Comparison of ENCODE assay signal across 18 cellular contexts in genomic region chr14:101363880-101364391, GRCh38.
DNase-seq lines count a peak whose midpoint lies in the region; ATAC-seq and TF ChIP-seq lines count a peak whose summit lies in the region.
"Had no signal": no experiment of that assay in that cellular context is flagged by ENCODE, and none has a peak within 500 bp of the region (broad histone marks: within the 10 kb centered on the region; RNA-seq: fewer than 3 reads in every experiment).

No MANE protein-coding gene starts in this region.

- no peaks in the 10 kb centered on the region for H4K20me1 ChIP-seq in BLaER1 treated with 17β-estradiol and CSF1 and Interleukin-3, amounts not matched to agents 10 nM and 100 nM

- peaks cover 44 to 91% (median 87%) of the 10 kb centered on the region in 10 experiments for H3K4me1 ChIP-seq in BLaER1 treated with 17β-estradiol and CSF1 and Interleukin-3, amounts not matched to agents 10 nM and 100 nM
- peaks cover 5 to 46% (median 40%) of the 10 kb centered on the region in 5 donors for H3K4me1 ChIP-seq in subcutaneous abdominal adipose tissue (ENCODE audit: control insufficient read depth in 5 of 5, insufficient read depth in 5 of 5, low read length in 5 of 5)
- H3K4me1 ChIP-seq: body of pancreas, HAP-1 had no signal

- peak overlapping the region in 9 of 11 experiments; percentile 78 to 94 (median 89); a peak in 18 of 22 replicates for H3K4me2 ChIP-seq in BLaER1 treated with 17β-estradiol and CSF1 and Interleukin-3, amounts not matched to agents 10 nM and 100 nM

- ATAC-seq in omental fat pad (ENCODE audit: low FRiP score): peak; percentile 4
- no peak for ATAC-seq in HG02970 (IDR thresholded peaks at IDR 0.05; ENCODE audit: low FRiP score, unreplicated experiment)
- no peak for ATAC-seq in GM19023 (IDR thresholded peaks at IDR 0.05; ENCODE audit: unreplicated experiment)
- ATAC-seq: PC-3; stimulated activated effector memory CD8-positive, alpha-beta T cell treated with anti-CD3 and anti-CD28 coated beads, Interleukin-12 subunit alpha, Interleukin-12 subunit beta, amount 100 ng/mL, for 72 hours had no signal

- 0 out of 22 replicates have a peak, but pooled peaks cover 0 to 3% (median 0%) of the 10 kb centered on the region in 11 experiments for H3K27me3 ChIP-seq in BLaER1 treated with 17β-estradiol and CSF1 and Interleukin-3, amounts not matched to agents 10 nM and 100 nM
- peaks cover 0 to 3% (median 0%) of the 10 kb centered on the region in 5 donors for H3K27me3 ChIP-seq in subcutaneous abdominal adipose tissue (ENCODE audit: control insufficient read depth in 5 of 5, insufficient read depth in 4 of 5, low read length in 5 of 5)
- H3K27me3 ChIP-seq: body of pancreas had no signal

- DNase-seq in coronary artery (ENCODE audit: low spot score) (peak; percentile 68), omental fat pad (ENCODE audit: low spot score) (no peak), HuH-7.5 (ENCODE audit: low spot score) (no peak)
- no peak for DNase-seq in stimulated activated CD4-positive, alpha-beta T cell treated with anti-CD3 and anti-CD28 coated beads, Interleukin-12 subunit alpha, Interleukin-12 subunit beta, amount 100 ng/mL, for 4 hours
- DNase-seq: mesenchymal stem cell, NCI-H1417 treated with DMSO at 0.1 percent for 48 hours, NCI-H2171 treated with DMSO at 0.1 percent for 48 hours, NCI-H69, nephron progenitor cell, PC-3, retina had no signal

- peaks cover 0 to 5% (median 0%) of the 10 kb centered on the region in 11 experiments; a peak in 1 of 22 replicates for H3K9me3 ChIP-seq in BLaER1 treated with 17β-estradiol and CSF1 and Interleukin-3, amounts not matched to agents 10 nM and 100 nM (replicated peaks in 1 of 11)
- no peaks in the 10 kb centered on the region for H3K9me3 ChIP-seq in subcutaneous abdominal adipose tissue (ENCODE audit: control insufficient read depth in 5 of 5, low read length in 5 of 5)
- H3K9me3 ChIP-seq: body of pancreas, HAP-1 had no signal

- no peak overlapping the region for H3K4me3 ChIP-seq in BLaER1 treated with 17β-estradiol and CSF1 and Interleukin-3, amounts not matched to agents 10 nM and 100 nM
- H3K4me3 ChIP-seq in coronary artery: no peak overlapping the region
- H3K4me3 ChIP-seq in subcutaneous abdominal adipose tissue (ENCODE audit: low read depth in 1 of 5, low read length in 5 of 5): no peak overlapping the region
- H3K4me3 ChIP-seq: body of pancreas, HAP-1 had no signal

- TF ChIP-seq CTCF in coronary artery (IDR thresholded peaks at IDR 0.05) (no peak), omental fat pad (IDR thresholded peaks at IDR 0.05) (no peak)

- peak overlapping the region in 4 of 11 experiments; percentile 65 to 75 (median 72); a peak in 8 of 22 replicates for H3K9ac ChIP-seq in BLaER1 treated with 17β-estradiol and CSF1 and Interleukin-3, amounts not matched to agents 10 nM and 100 nM
- peak overlapping the region in 1 of 5 donors; percentile 38 for H3K9ac ChIP-seq in subcutaneous abdominal adipose tissue (ENCODE audit: low read length in 5 of 5)

- peak overlapping the region in 7 of 11 experiments; percentile 67 to 92 (median 83); a peak in 13 of 22 replicates for H3K27ac ChIP-seq in BLaER1 treated with 17β-estradiol and CSF1 and Interleukin-3, amounts not matched to agents 10 nM and 100 nM
- H3K27ac ChIP-seq in coronary artery (peak overlapping the region in 1 of 2 donors; percentile 77), subcutaneous abdominal adipose tissue (ENCODE audit: low read depth, low read length) (peak overlapping the region; percentile 30)

- H3K36me3 ChIP-seq in BLaER1 treated with 17β-estradiol and CSF1 and Interleukin-3, amounts not matched to agents 10 nM and 100 nM: no peaks in the 10 kb centered on the region
- H3K36me3 ChIP-seq in subcutaneous abdominal adipose tissue (ENCODE audit: control insufficient read depth in 5 of 5, insufficient read depth in 5 of 5, low read length in 5 of 5): no peaks in the 10 kb centered on the region
- H3K36me3 ChIP-seq: HAP-1 had no signal
